14 cellular contexts compared by ENCODE assay signal in the genomic region with DNA sequence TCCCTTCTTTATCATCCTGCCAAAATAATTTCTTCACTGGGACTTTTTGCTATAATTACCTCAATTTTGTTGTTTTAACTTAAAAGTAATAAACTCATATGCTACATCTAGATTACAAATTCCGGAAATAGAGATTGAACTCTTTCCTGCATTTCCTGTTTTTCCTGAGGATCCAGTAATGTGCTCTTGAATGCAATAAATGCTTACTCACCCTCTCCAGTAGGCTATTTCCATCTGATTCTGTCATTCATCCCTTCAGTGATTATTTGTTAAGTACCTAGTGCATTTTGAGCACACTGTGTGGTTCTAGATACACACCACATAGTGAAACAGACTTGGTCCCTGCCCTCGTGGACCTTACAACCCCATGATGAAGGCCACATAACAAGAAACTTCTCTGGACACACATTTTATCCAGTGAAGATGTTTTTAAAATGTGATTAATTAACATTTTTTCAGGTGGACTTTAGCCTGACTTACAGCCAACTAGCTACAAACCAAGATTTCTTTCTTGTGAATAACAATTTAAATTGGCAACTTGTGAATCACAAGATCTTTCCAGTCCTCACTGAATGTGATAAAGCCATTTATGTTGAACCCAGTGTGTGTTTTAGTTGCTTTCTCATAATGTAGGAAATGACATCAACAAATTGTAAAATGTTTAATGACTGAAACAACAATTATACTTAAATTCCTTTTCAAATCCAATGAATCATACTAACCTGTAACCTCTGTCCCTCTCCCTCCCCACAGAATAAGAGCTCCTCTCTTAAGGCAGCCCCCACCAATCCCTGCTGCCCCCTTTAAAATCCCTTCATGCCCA.
DNase-seq lines count a peak whose midpoint lies in the region; ATAC-seq, FAIRE-seq and TF ChIP-seq lines count a peak whose summit lies in the region.
"Had no signal": no experiment of that assay in that cellular context is flagged by ENCODE, and none has a peak within 500 bp of the region (broad histone marks: within the 10 kb centered on the region; RNA-seq: fewer than 3 reads in every experiment).

No MANE protein-coding gene starts in this region.

- intact Hi-C loops in gastrocnemius medialis (cut with DNase I; ENCODE audit: low total_unique reads) = loop anchor here (5.0 kb wide), 2 partner anchors 136 to 331 kb away; a partner anchor contains a TSS
- intact Hi-C loops in uterus (cut with DNase I; ENCODE audit: low total_unique reads) = no loop called here

- no peak overlapping the region for H3K4me3 ChIP-seq in fibroblast of lung (replicated peaks in 1 of 4; ENCODE audit: control extremely low read depth in 1 of 4, insufficient read depth in 1 of 4, low read depth in 3 of 4, low read length in 4 of 4)
- no peak overlapping the region for H3K4me3 ChIP-seq in gastrocnemius medialis
- no peak overlapping the region for H3K4me3 ChIP-seq in uterus

- H3K9me3 ChIP-seq in fibroblast of lung (ENCODE audit: control insufficient read depth, insufficient read depth, low read depth, low read length) (no peaks in the 10 kb centered on the region), gastrocnemius medialis (no peaks in the 10 kb centered on the region), uterus (no peaks in the 10 kb centered on the region)

- no peak overlapping the region for H3K9ac ChIP-seq in fibroblast of lung (ENCODE audit: insufficient read depth, low read length)

- TF ChIP-seq POLR2A in H54 (IDR thresholded peaks at IDR 0.05; ENCODE audit: low read depth, low read length) = no peak
- no peak for TF ChIP-seq POLR2A in gastrocnemius medialis (IDR thresholded peaks at IDR 0.05)
- TF ChIP-seq POLR2A in uterus (IDR thresholded peaks at IDR 0.05) = no peak

- H3K27ac ChIP-seq in fibroblast of lung (ENCODE audit: insufficient read depth, low read length) (no peak overlapping the region), gastrocnemius medialis (peak overlapping the region in 3 of 4 donors; percentile 7 to 45 (median 20)), uterus (no peak overlapping the region)

- H3K4me2 ChIP-seq in fibroblast of lung (ENCODE audit: extremely low read depth, insufficient read depth, low read length) = no peak overlapping the region

- H3K27me3 ChIP-seq in fibroblast of lung (ENCODE audit: control insufficient read depth, insufficient read depth, low read length) (no peaks in the 10 kb centered on the region), gastrocnemius medialis (no peaks in the 10 kb centered on the region), uterus (no peaks in the 10 kb centered on the region)

- no peak overlapping the region for H2AFZ ChIP-seq in fibroblast of lung (ENCODE audit: low read length)

- H4K20me1 ChIP-seq in fibroblast of lung (ENCODE audit: control insufficient read depth, extremely low read depth, insufficient read depth, low read length) = no peaks in the 10 kb centered on the region

- in situ Hi-C loops in gastrocnemius medialis (cut with MboI; ENCODE audit: low sequenced_read_pairs in 4 of 4) = no loop called here

- ATAC-seq in gastrocnemius medialis = peak in 1 of 2 donors; percentile 51
- no peak for ATAC-seq in GM19351 (IDR thresholded peaks at IDR 0.05; ENCODE audit: unreplicated experiment)
- ATAC-seq in GM18861 (IDR thresholded peaks at IDR 0.05; ENCODE audit: unreplicated experiment) = no peak
- ATAC-seq: stimulated activated naive B cell treated with anti-CD40 and anti-IgM and Interleukin-4, amounts not matched to agents 10 μg/mL and 1 μg/mL and 100 μg/mL, for 72 hours had no signal

- peaks cover 6% of the 10 kb centered on the region for H3K4me1 ChIP-seq in fibroblast of lung (ENCODE audit: control insufficient read depth, extremely low read depth, insufficient read depth, low read length)
- H3K4me1 ChIP-seq in gastrocnemius medialis = peaks cover 35 to 75% of the 10 kb centered on the region in 2 donors
- H3K4me1 ChIP-seq in uterus = no peaks in the 10 kb centered on the region

- peak; percentile 90 for FAIRE-seq in H54 (lab: Jason Lieb, UNC)
- FAIRE-seq: GM19239 had no signal

- TF ChIP-seq CTCF in fibroblast of lung (conservative IDR thresholded peaks at IDR 0.05 in 1 of 2, IDR thresholded peaks at IDR 0.05 in 1 of 2; ENCODE audit: low read depth in 1 of 2, low read length in 2 of 2) = no peak
- no peak for TF ChIP-seq CTCF in gastrocnemius medialis (IDR thresholded peaks at IDR 0.05 in 4 of 5, conservative IDR thresholded peaks at IDR 0.05 in 1 of 5)
- no peak for TF ChIP-seq CTCF in uterus (IDR thresholded peaks at IDR 0.05)

- no peak for DNase-seq in H54 (ENCODE audit: insufficient read length, low spot score)
- peak; percentile 9 for DNase-seq in NCI-H69 (lab: John Stamatoyannopoulos, UW)
- DNase-seq in fibroblast of lung (ENCODE audit: low read depth in 2 of 2) = peak; percentile 6 to 88
- no peak for DNase-seq in gastrocnemius medialis
- no peak for DNase-seq in uterus
- no peak for DNase-seq in SIG-M5 treated with dmso at 0.1 percent for 504 hours (lab: John Stamatoyannopoulos, UW; ENCODE audit: unreplicated experiment)
- DNase-seq: activated CD4-positive, alpha-beta T cell treated with anti-CD3 and anti-CD28 coated beads for 1 hour; COR-L47; NCI-H524; stimulated activated CD4-positive, alpha-beta T cell treated with anti-CD3 and anti-CD28 coated beads, Interleukin-2, amount 100 ng/mL, for 24 hours; stimulated activated naive B cell treated with anti-CD40 and anti-IgM and Interleukin-4, amounts not matched to agents 10 μg/mL and 1 μg/mL and 100 μg/mL, for 72 hours had no signal

- H3K79me2 ChIP-seq in fibroblast of lung (ENCODE audit: control insufficient read depth, insufficient read depth, low read length) = no peaks in the 10 kb centered on the region

- H3K36me3 ChIP-seq in fibroblast of lung (ENCODE audit: control insufficient read depth, insufficient read depth, low read length) = no peaks in the 10 kb centered on the region
- no peaks in the 10 kb centered on the region for H3K36me3 ChIP-seq in gastrocnemius medialis
- no peaks in the 10 kb centered on the region for H3K36me3 ChIP-seq in uterus

Comparison
In these comparisons a context has a peak if more than half of its experiments do, and no peak if none do; other contexts are left out.
1. DNase-seq: peak in NCI-H69 (single experiment) and fibroblast of lung (2 of 2); none in H54 (single experiment), gastrocnemius medialis (0 of 2), uterus (0 of 2) and SIG-M5 treated with dmso at 0.1 percent for 504 hours (single experiment).
2. H3K27ac ChIP-seq: peak in gastrocnemius medialis (3 of 4); none in fibroblast of lung (single experiment) and uterus (0 of 2).